ENCODE assay signal across 8 cellular contexts in genomic region chr3:123723527-123724168, GRCh38.
DNase-seq lines count a peak whose midpoint lies in the region; ATAC-seq and TF ChIP-seq lines count a peak whose summit lies in the region.

No MANE protein-coding gene starts in this region.

- no peak overlapping the region for H3K4me3 Mint-ChIP-seq in activated T-helper 17 cell treated with anti-CD3 and anti-CD28 coated beads, Interleukin-2, amount 50 U/mL, for 72 hours

- H3K9me3 ChIP-seq in cardiac muscle cell (ENCODE audit: low read depth) (no peaks in the 10 kb centered on the region), OCI-LY3 (ENCODE audit: insufficient read depth, low read length) (no peaks in the 10 kb centered on the region), osteoblast (ENCODE audit: low read depth, low read length) (no peaks in the 10 kb centered on the region)

- H2AFZ ChIP-seq in OCI-LY3 (ENCODE audit: low read depth, low read length) (peak overlapping the region; percentile 76), osteoblast (ENCODE audit: low read length) (no peak overlapping the region)

- H3K9ac ChIP-seq in OCI-LY3 (ENCODE audit: low read length): no peak overlapping the region

- H3K4me3 ChIP-seq in cardiac muscle cell (no peak overlapping the region), OCI-LY3 (ENCODE audit: low read length) (peak overlapping the region; percentile 64), osteoblast (ENCODE audit: insufficient read depth, low read length) (no peak overlapping the region)

- TF ChIP-seq CTCF in cardiac muscle cell (IDR thresholded peaks at IDR 0.05; ENCODE audit: low read depth, low read length) (peak; percentile 86), OCI-LY3 (IDR thresholded peaks at IDR 0.05; ENCODE audit: low read depth, low read length) (peak; percentile 82), osteoblast (IDR thresholded peaks at IDR 0.05; ENCODE audit: extremely low read depth, low read depth, low read length) (peak; percentile 89)

- intact Hi-C loops in Right ventricle myocardium inferior (cut with DNase I): no loop called here

- H3K79me2 ChIP-seq in OCI-LY3 (ENCODE audit: low read length) (no peaks in the 10 kb centered on the region), osteoblast (ENCODE audit: insufficient read depth, low read length) (peaks cover 6% of the 10 kb centered on the region)

- no peak overlapping the region for H3K27ac Mint-ChIP-seq in activated T-helper 17 cell treated with anti-CD3 and anti-CD28 coated beads, Interleukin-2, amount 50 U/mL, for 72 hours

- no peaks in the 10 kb centered on the region for H3K9me3 Mint-ChIP-seq in activated T-helper 17 cell treated with anti-CD3 and anti-CD28 coated beads, Interleukin-2, amount 50 U/mL, for 72 hours

- peak overlapping the region; percentile 52 for H3K4me2 ChIP-seq in OCI-LY3 (ENCODE audit: low read length)
- no peak overlapping the region for H3K4me2 ChIP-seq in osteoblast (ENCODE audit: insufficient read depth, low read length)

- no peaks in the 10 kb centered on the region for H3K36me3 Mint-ChIP-seq in activated T-helper 17 cell treated with anti-CD3 and anti-CD28 coated beads, Interleukin-2, amount 50 U/mL, for 72 hours (ENCODE audit: low read depth)

- DNase-seq in cardiac muscle cell (ENCODE audit: low read depth in 1 of 2, low spot score in 1 of 2) (peak; percentile 86 to 91), Right ventricle myocardium inferior (ENCODE audit: missing footprints) (no peak), KBM-7 (peak; percentile 89), foreskin melanocyte (peak; percentile 77), osteoblast (ENCODE audit: insufficient read length, low spot score, missing footprints) (peak; percentile 87)

- H3K27me3 Mint-ChIP-seq in activated T-helper 17 cell treated with anti-CD3 and anti-CD28 coated beads, Interleukin-2, amount 50 U/mL, for 72 hours: peaks cover 18% of the 10 kb centered on the region

- H3K36me3 ChIP-seq in cardiac muscle cell (no peaks in the 10 kb centered on the region), OCI-LY3 (replicated peaks; ENCODE audit: low read depth, low read length) (no peaks in the 10 kb centered on the region), osteoblast (ENCODE audit: insufficient read depth, low read length) (peaks cover 36% of the 10 kb centered on the region)

- ATAC-seq in Right ventricle myocardium inferior: no peak
- ATAC-seq in activated T-helper 17 cell treated with anti-CD3 and anti-CD28 coated beads, Interleukin-2, amount 50 U/mL, for 72 hours (replicated peaks): peak; percentile 67
- no peak for ATAC-seq in GM19455 (IDR thresholded peaks at IDR 0.05; ENCODE audit: unreplicated experiment)

- peaks cover 2% of the 10 kb centered on the region for H3K27me3 ChIP-seq in cardiac muscle cell
- H3K27me3 ChIP-seq in OCI-LY3 (ENCODE audit: low read depth, low read length): peaks cover 13% of the 10 kb centered on the region; the same call in 1 of the 2 replicates
- H3K27me3 ChIP-seq in osteoblast (ENCODE audit: insufficient read depth, low read length): no peaks in the 10 kb centered on the region

- H3K4me1 Mint-ChIP-seq in activated T-helper 17 cell treated with anti-CD3 and anti-CD28 coated beads, Interleukin-2, amount 50 U/mL, for 72 hours: no peaks in the 10 kb centered on the region

- H4K20me1 ChIP-seq in OCI-LY3 (ENCODE audit: insufficient read depth, low read length): no peaks in the 10 kb centered on the region
- no peaks in the 10 kb centered on the region for H4K20me1 ChIP-seq in osteoblast (ENCODE audit: insufficient read depth, low read length)

- H3K27ac ChIP-seq in cardiac muscle cell (no peak overlapping the region), OCI-LY3 (ENCODE audit: low read length) (no peak overlapping the region), osteoblast (ENCODE audit: low read depth, low read length) (peak overlapping the region; percentile 40)

- in situ Hi-C loops in KBM-7 (cut with MboI; ENCODE audit: low pct_unique_long_range_greater_than_20kb, low sequenced_read_pairs): no loop called here

- H3K4me1 ChIP-seq in cardiac muscle cell (ENCODE audit: low read depth) (no peaks in the 10 kb centered on the region), OCI-LY3 (ENCODE audit: low read length) (no peaks in the 10 kb centered on the region), osteoblast (ENCODE audit: insufficient read depth, low read length) (peaks cover 32% of the 10 kb centered on the region)
